In genomic region chr1:68233202-68233601, GRCh38 we compare ENCODE assay signal across 11 cellular contexts. TPM values are rescaled to one million over a fixed set of nuclear protein-coding genes. Genes with fewer than 3 reads are reported as not detected.
DNase-seq lines count a peak whose midpoint lies in the region; ATAC-seq and TF ChIP-seq lines count a peak whose summit lies in the region.
"Had no signal": no experiment of that assay in that cellular context is flagged by ENCODE, and none has a peak within 500 bp of the region (broad histone marks: within the 10 kb centered on the region; RNA-seq: fewer than 3 reads in every experiment).

No MANE protein-coding gene starts in this region.

- peaks cover 50% of the 10 kb centered on the region for H3K27me3 ChIP-seq in CD4-positive, alpha-beta T cell (ENCODE audit: control insufficient read depth, insufficient read depth, low read length)
- H3K27me3 ChIP-seq in Peyer's patch (no peaks in the 10 kb centered on the region), prostate gland (replicated peaks; ENCODE audit: insufficient read depth) (no peaks in the 10 kb centered on the region)

- peaks cover 0 to 12% (median 0%) of the 10 kb centered on the region in 4 donors for H3K4me1 ChIP-seq in Peyer's patch
- no peaks in the 10 kb centered on the region for H3K4me1 ChIP-seq in prostate gland (replicated peaks)

- CTCF ChIA-PET in CD4-positive, alpha-beta T cell (lab: Charles Lee): no interaction called here
- CTCF ChIA-PET in activated CD8-positive, alpha-beta T cell treated with anti-CD3 and anti-CD28 coated beads, Interleukin-2, amount 10 ng/mL, durations not matched to agents 7 days and 5 days (lab: Charles Lee): no interaction called here

- no peak for TF ChIP-seq CTCF in CD4-positive, alpha-beta T cell (IDR thresholded peaks at IDR 0.05)
- no peak for TF ChIP-seq CTCF in Peyer's patch (IDR thresholded peaks at IDR 0.05)
- TF ChIP-seq CTCF in fibroblast of pulmonary artery (IDR thresholded peaks at IDR 0.05; ENCODE audit: low read length, missing control alignments): no peak
- TF ChIP-seq CTCF in prostate gland (IDR thresholded peaks at IDR 0.05): no peak

- H3K4me3 ChIP-seq in Peyer's patch: peak overlapping the region in 2 of 4 donors; percentile 70 to 84
- H3K4me3 ChIP-seq in fibroblast of pulmonary artery (replicated peaks; ENCODE audit: low read depth, low read length): peak overlapping the region; percentile 95
- peak overlapping the region; percentile 58 to 81 for H3K4me3 ChIP-seq in prostate gland

- H3K36me3 ChIP-seq in Peyer's patch (no peaks in the 10 kb centered on the region), prostate gland (no peaks in the 10 kb centered on the region)

- H3K9me3 Mint-ChIP-seq in CD4-positive, alpha-beta T cell: no peaks in the 10 kb centered on the region
- no peaks in the 10 kb centered on the region for H3K9me3 Mint-ChIP-seq in activated CD8-positive, alpha-beta T cell treated with anti-CD3 and anti-CD28 coated beads, Interleukin-2, amount 10 ng/mL, durations not matched to agents 7 days and 5 days (ENCODE audit: insufficient read depth)

- WGBS in prostate gland: 23% methylated on average over 1 of the region's 1 CpG

- H3K27me3 Mint-ChIP-seq in CD4-positive, alpha-beta T cell: peaks cover 63% of the 10 kb centered on the region
- peaks cover 51% of the 10 kb centered on the region for H3K27me3 Mint-ChIP-seq in activated CD8-positive, alpha-beta T cell treated with anti-CD3 and anti-CD28 coated beads, Interleukin-2, amount 10 ng/mL, durations not matched to agents 7 days and 5 days (ENCODE audit: low read depth)

- TF ChIP-seq POLR2A in Peyer's patch (IDR thresholded peaks at IDR 0.05): no peak
- no peak for TF ChIP-seq POLR2A in prostate gland (IDR thresholded peaks at IDR 0.05)

- H3K27ac Mint-ChIP-seq in CD4-positive, alpha-beta T cell: no peak overlapping the region
- no peak overlapping the region for H3K27ac Mint-ChIP-seq in activated CD8-positive, alpha-beta T cell treated with anti-CD3 and anti-CD28 coated beads, Interleukin-2, amount 10 ng/mL, durations not matched to agents 7 days and 5 days

- ATAC-seq in CD4-positive, alpha-beta T cell (ENCODE audit: poor library complexity): no peak
- ATAC-seq in activated CD8-positive, alpha-beta T cell treated with anti-CD3 and anti-CD28 coated beads, Interleukin-2, amount 10 ng/mL, durations not matched to agents 7 days and 5 days: no peak
- ATAC-seq in HG03520 (IDR thresholded peaks at IDR 0.05; ENCODE audit: unreplicated experiment) (no peak), GM19463 (IDR thresholded peaks at IDR 0.05; ENCODE audit: unreplicated experiment) (no peak)

- intact Hi-C loops in CD4-positive, alpha-beta T cell (cut with DNase I, micrococcal nuclease): no loop called here
- intact Hi-C loops in prostate gland (cut with DNase I): loop anchor here (5.0 kb wide), 3 partner anchors 89 to 111 kb away; no protein-coding TSS in a partner anchor

- peaks cover 14% of the 10 kb centered on the region for H3K4me1 Mint-ChIP-seq in CD4-positive, alpha-beta T cell (ENCODE audit: low read depth)
- H3K4me1 Mint-ChIP-seq in activated CD8-positive, alpha-beta T cell treated with anti-CD3 and anti-CD28 coated beads, Interleukin-2, amount 10 ng/mL, durations not matched to agents 7 days and 5 days (ENCODE audit: low read depth): peaks cover 8% of the 10 kb centered on the region

- H3K4me3 Mint-ChIP-seq in CD4-positive, alpha-beta T cell: peak overlapping the region; percentile 67
- H3K4me3 Mint-ChIP-seq in activated CD8-positive, alpha-beta T cell treated with anti-CD3 and anti-CD28 coated beads, Interleukin-2, amount 10 ng/mL, durations not matched to agents 7 days and 5 days: no peak overlapping the region

- no peaks in the 10 kb centered on the region for H3K36me3 Mint-ChIP-seq in CD4-positive, alpha-beta T cell (ENCODE audit: low read depth)
- no peaks in the 10 kb centered on the region for H3K36me3 Mint-ChIP-seq in activated CD8-positive, alpha-beta T cell treated with anti-CD3 and anti-CD28 coated beads, Interleukin-2, amount 10 ng/mL, durations not matched to agents 7 days and 5 days (ENCODE audit: low read depth)

- POLR2A ChIA-PET in CD4-positive, alpha-beta T cell (lab: Charles Lee): no interaction called here
- POLR2A ChIA-PET in activated CD8-positive, alpha-beta T cell treated with anti-CD3 and anti-CD28 coated beads, Interleukin-2, amount 10 ng/mL, durations not matched to agents 7 days and 5 days (lab: Charles Lee): no interaction called here

- DNase-seq in CD4-positive, alpha-beta T cell: no peak
- no peak for DNase-seq in Peyer's patch
- no peak for DNase-seq in fibroblast of pulmonary artery (ENCODE audit: low read depth)
- DNase-seq in prostate gland (ENCODE audit: low spot score): no peak
- DNase-seq in activated CD8-positive, alpha-beta T cell treated with anti-CD3 and anti-CD28 coated beads, Interleukin-2, amount 10 ng/mL, durations not matched to agents 7 days and 5 days: no peak
- DNase-seq in SKM-1 treated with dmso at 0.1 percent for 144 hours (lab: John Stamatoyannopoulos, UW; ENCODE audit: unreplicated experiment): no peak
- DNase-seq: activated CD8-positive, alpha-beta memory T cell treated with anti-CD3 and anti-CD28 coated beads for 24 hours; cerebellar nuclear complex; MV-4-11 had no signal

- H3K9me3 ChIP-seq in CD4-positive, alpha-beta T cell (ENCODE audit: control insufficient read depth, low read length): no peaks in the 10 kb centered on the region
- no peaks in the 10 kb centered on the region for H3K9me3 ChIP-seq in Peyer's patch
- no peaks in the 10 kb centered on the region for H3K9me3 ChIP-seq in prostate gland

- no peak overlapping the region for H3K27ac ChIP-seq in CD4-positive, alpha-beta T cell (ENCODE audit: low read depth, low read length)
- H3K27ac ChIP-seq in Peyer's patch: peak overlapping the region; percentile 60 to 85 (median 70)
- peak overlapping the region; percentile 85 to 87 for H3K27ac ChIP-seq in prostate gland

RNA-seq across cellular contexts. Expression of gene WLS, which starts 0.9 kb away (rescaled TPM):
- under 1 TPM; 0.22 to 0.52 TPM for total RNA-seq in CD4-positive, alpha-beta T cell
- total RNA-seq in Peyer's patch: 100 to 1,000 TPM in 1 of 4 donors, 10 to 100 TPM in 3; 46.1 to 140 (median 73.8) TPM
- total RNA-seq in prostate gland: 10 to 100 TPM; 74.5 to 92.1 TPM
- total RNA-seq in activated CD8-positive, alpha-beta T cell treated with anti-CD3 and anti-CD28 coated beads, Interleukin-2, amount 10 ng/mL, durations not matched to agents 7 days and 5 days: not detected

Comparison
In these comparisons a context has a peak if more than half of its experiments do, and no peak if none do; other contexts are left out.
1. RNA of gene WLS, which starts 0.9 kb away (total RNA-seq): 74.5 to 92.1 TPM in prostate gland and 46.1 to 140 TPM in Peyer's patch; 0.22 to 0.52 TPM in CD4-positive, alpha-beta T cell and not detected in activated CD8-positive, alpha-beta T cell treated with anti-CD3 and anti-CD28 coated beads, Interleukin-2, amount 10 ng/mL, durations not matched to agents 7 days and 5 days; every median in the first group is over 10 times any median in the second.